1 cellular context compared by ENCODE assay signal in genomic region chr14:74762917-74763802, GRCh38.
A peak's percentile ranks its signal among the peaks of the same experiment; 100 is the strongest.
TF ChIP-seq lines count a peak whose summit lies in the region.

TSS of gene YLPM1 (plus strand) at chr14:74763316. CDS start at chr14:74763490, 174 bp downstream.

TF ChIP-seq in A549, 52 proteins besides CTCF, POLR2A, EP300 and RAD21 (continued from another document):
- TF ChIP-seq REST (IDR thresholded peaks at IDR 0.05), result no peak
- no peak for TF ChIP-seq KDM5A (IDR thresholded peaks at IDR 0.05)
- TF ChIP-seq MAFK (IDR thresholded peaks at IDR 0.05; ENCODE audit: partially characterized antibody), result no peak
- no peak for TF ChIP-seq CHD2 (IDR thresholded peaks at IDR 0.05; ENCODE audit: low read length, partially characterized antibody)
- no peak for TF ChIP-seq PBX3 (IDR thresholded peaks at IDR 0.05)
- TF ChIP-seq ATOH8 (CRISPR knock-in tag; IDR thresholded peaks at IDR 0.05; ENCODE audit: low read depth), result no peak
- no peak for TF ChIP-seq HEYL (CRISPR knock-in tag; IDR thresholded peaks at IDR 0.05)
- 0 out of 2 replicates have a peak, but pooled peaks have one; percentile 40 for TF ChIP-seq EHMT2 (IDR thresholded peaks at IDR 0.05; ENCODE audit: low read depth)
- no peak for TF ChIP-seq NFE2L2 (conservative IDR thresholded peaks at IDR 0.05; ENCODE audit: low read length)
- no peak for TF ChIP-seq HDAC2 (IDR thresholded peaks at IDR 0.05)
- peak; percentile 62; the same call in 1 of the 2 replicates for TF ChIP-seq E2F6 (IDR thresholded peaks at IDR 0.05; ENCODE audit: borderline replicate concordance, low read depth)
- TF ChIP-seq PHF8 (IDR thresholded peaks at IDR 0.05; ENCODE audit: borderline replicate concordance, low read depth), result peak; percentile 97
- no peak for TF ChIP-seq CEBPB (IDR thresholded peaks at IDR 0.05)
- TF ChIP-seq TFCP2L1 (CRISPR knock-in tag; IDR thresholded peaks at IDR 0.05), result no peak
- TF ChIP-seq HMGXB4 (CRISPR knock-in tag; IDR thresholded peaks at IDR 0.05; ENCODE audit: borderline replicate concordance), result peak; percentile 82; the same call in 1 of the 2 replicates
- TF ChIP-seq RCOR1 (IDR thresholded peaks at IDR 0.05; ENCODE audit: low read depth, low read length), result no peak
- no peak for TF ChIP-seq HOXB5 (CRISPR knock-in tag; IDR thresholded peaks at IDR 0.05)
- no peak for TF ChIP-seq EHF (CRISPR knock-in tag; IDR thresholded peaks at IDR 0.05)
- no peak for TF ChIP-seq ZSCAN20 (CRISPR knock-in tag; IDR thresholded peaks at IDR 0.05)
- TF ChIP-seq CHD4 (IDR thresholded peaks at IDR 0.05; ENCODE audit: borderline replicate concordance), result no peak
